ENCODE assay signal across 28 cellular contexts in the genomic region with DNA sequence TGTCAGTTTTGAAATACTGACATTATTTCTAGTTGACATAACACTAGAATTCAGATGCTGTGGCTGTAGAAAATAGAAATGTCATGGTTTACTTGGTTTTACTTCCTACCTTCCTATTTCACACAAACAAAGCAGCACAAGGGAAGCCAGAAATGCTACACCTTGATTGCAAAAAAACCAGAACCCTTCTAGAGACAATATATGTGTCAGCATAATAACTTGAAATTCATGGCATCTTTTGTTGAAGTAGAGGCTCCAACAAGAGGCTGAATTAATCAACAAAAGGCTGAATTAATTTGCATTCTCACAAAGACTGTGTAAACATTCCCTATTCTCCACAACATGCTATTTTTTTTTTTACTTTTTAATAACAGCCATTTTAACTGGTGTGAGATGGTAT.
"Had no signal": no experiment of that assay in that cellular context is flagged by ENCODE, and none has a peak within 500 bp of the region (broad histone marks: within the 10 kb centered on the region; RNA-seq: fewer than 3 reads in every experiment).

No MANE protein-coding gene starts in this region.

- FAIRE-seq: astrocyte, bronchial epithelial cell had no signal

- H3K4me3 ChIP-seq: coronary artery, dorsolateral prefrontal cortex had no signal

- H3K27me3 ChIP-seq: brain microvascular endothelial cell, dorsolateral prefrontal cortex had no signal

- ATAC-seq: activated CD4-positive, CD25-positive, alpha-beta regulatory T cell treated with anti-CD3 and anti-CD28 coated beads, Interleukin-2, amount 50 U/mL, for 24 hours; activated CD8-positive, alpha-beta T cell treated with anti-CD3 and anti-CD28 coated beads for 36 hours; activated T-cell treated with anti-CD3 and anti-CD28 coated beads, Interleukin-2, amount 50 U/mL, for 4 hours; activated T-helper 17 cell treated with anti-CD3 and anti-CD28 coated beads, Interleukin-2, amount 50 U/mL, for 72 hours; esophagus mucosa had no signal

- DNase-seq: activated B cell treated with CpG ODN at 0.5 μM for 24 hours; activated CD4-positive, alpha-beta T cell treated with anti-CD3 and anti-CD28 coated beads for 48 hours; activated CD4-positive, alpha-beta T cell treated with anti-CD3 and anti-CD28 coated beads, Interleukin-2, amount 50 U/mL, for 1 hour; activated CD4-positive, alpha-beta T cell treated with anti-CD3 and anti-CD28 coated beads, Interleukin-2, amount 50 U/mL, for 48 hours; activated CD8-positive, alpha-beta memory T cell treated with anti-CD3 and anti-CD28 coated beads for 24 hours; activated CD8-positive, alpha-beta T cell treated with anti-CD3 and anti-CD28 coated beads for 36 hours; activated effector memory CD4-positive, alpha-beta T cell treated with Interleukin-2 at 50 U/mL for 16 hours; activated gamma-delta T cell treated with Interleukin-2 at 50 U/mL for 16 hours; activated naive CD4-positive, alpha-beta T cell treated with anti-CD3 and anti-CD28 coated beads, Interleukin-2, amount 50 U/mL, for 16 hours; activated naive CD4-positive, alpha-beta T cell treated with Interleukin-2 at 50 U/mL for 16 hours; activated T-cell treated with anti-CD3 and anti-CD28 coated beads, Interleukin-2, amount 50 U/mL, for 4 hours; amniotic stem cell; anterior cingulate cortex; brain microvascular endothelial cell; dorsolateral prefrontal cortex; effector memory CD4-positive, alpha-beta T cell; endodermal cell; foreskin fibroblast; head of caudate nucleus; hippocampal formation; T1000; WERI-Rb-1 had no signal

- H3K27ac ChIP-seq: brain microvascular endothelial cell, coronary artery, dorsolateral prefrontal cortex, WERI-Rb-1 had no signal

- H3K36me3 ChIP-seq: brain microvascular endothelial cell, WERI-Rb-1 had no signal
